Comparison of ENCODE assay signal across 26 cellular contexts in genomic region chr9:129703121-129703520, GRCh38. TPM values are rescaled to one million over a fixed set of nuclear protein-coding genes. Genes with fewer than 3 reads are reported as not detected.
DNase-seq lines count a peak whose midpoint lies in the region; ATAC-seq, FAIRE-seq and TF ChIP-seq lines count a peak whose summit lies in the region.
"Had no signal": no experiment of that assay in that cellular context is flagged by ENCODE, and none has a peak within 500 bp of the region (broad histone marks: within the 10 kb centered on the region; RNA-seq: fewer than 3 reads in every experiment).

No MANE protein-coding gene starts in this region.

- TF ChIP-seq CTCF in left lung (IDR thresholded peaks at IDR 0.05): no peak

- H3K79me2 ChIP-seq in ACC112 (ENCODE audit: control insufficient read depth, insufficient read depth, low read length, unreplicated experiment): peaks cover 17% of the 10 kb centered on the region

- peak; percentile 10 for ATAC-seq in left lung
- ATAC-seq in HG02798 (IDR thresholded peaks at IDR 0.05; ENCODE audit: poor library complexity, unreplicated experiment): no peak
- ATAC-seq: HepG2; stimulated activated naive CD8-positive, alpha-beta T cell treated with anti-CD3 and anti-CD28 coated beads, Interleukin-15, Interleukin-2, amounts not matched to agents 100 U/mL and 50 U/mL, for 24 hours; T-cell had no signal

- no peak overlapping the region for H2AFZ ChIP-seq in ACC112 (ENCODE audit: low read length, unreplicated experiment)

- no peak for TF ChIP-seq POLR2A in H54 (IDR thresholded peaks at IDR 0.05; ENCODE audit: low read depth, low read length)

- no peaks in the 10 kb centered on the region for H3K27me3 ChIP-seq in ACC112 (ENCODE audit: insufficient read depth, low read length)
- no peaks in the 10 kb centered on the region for H3K27me3 ChIP-seq in SJSA1 (replicated peaks)
- H3K27me3 ChIP-seq in left lung: peaks cover 0 to 30% of the 10 kb centered on the region in 2 donors
- peaks cover 35 to 50% (median 45%) of the 10 kb centered on the region in 3 donors for H3K27me3 ChIP-seq in skeletal muscle tissue (ENCODE audit: control insufficient read depth in 3 of 3, insufficient read depth in 3 of 3, low read length in 3 of 3)
- H3K27me3 ChIP-seq: brain microvascular endothelial cell, right lobe of liver had no signal

- peaks cover 31% of the 10 kb centered on the region for H3K4me1 ChIP-seq in ACC112 (ENCODE audit: control insufficient read depth, insufficient read depth, low read length, unreplicated experiment)
- peaks cover 49% of the 10 kb centered on the region for H3K4me1 ChIP-seq in SJSA1 (replicated peaks)
- peaks cover 11% of the 10 kb centered on the region in 2 donors for H3K4me1 ChIP-seq in left lung
- H3K4me1 ChIP-seq in skeletal muscle tissue (ENCODE audit: control insufficient read depth in 3 of 3, insufficient read depth in 3 of 3, low read length in 3 of 3): peaks cover 12 to 16% (median 13%) of the 10 kb centered on the region in 3 donors
- H3K4me1 ChIP-seq: HAP-1, right lobe of liver had no signal

- H3K27ac ChIP-seq in ACC112 (ENCODE audit: low read depth, low read length) (peak overlapping the region; percentile 83), SJSA1 (peak overlapping the region; percentile 69), left lung (peak overlapping the region; percentile 5 to 44), skeletal muscle tissue (ENCODE audit: low read depth, low read length) (peak overlapping the region; percentile 58)
- H3K27ac ChIP-seq: brain microvascular endothelial cell, C4-2B, right lobe of liver had no signal

- no peak for DNase-seq in SJSA1 (ENCODE audit: low read depth in 1 of 2, low spot score in 2 of 2)
- no peak for DNase-seq in left lung
- DNase-seq in C1 segment of cervical spinal cord (lab: John Stamatoyannopoulos, UW): no peak
- no peak for DNase-seq in H54 (ENCODE audit: insufficient read length, low spot score)
- DNase-seq in NCI-H69 (lab: John Stamatoyannopoulos, UW): no peak
- DNase-seq: activated CD4-positive, alpha-beta T cell treated with anti-CD3 and anti-CD28 coated beads, Interleukin-2, amount 10 ng/mL, durations not matched to agents 7 days and 5 days; activated naive CD8-positive, alpha-beta T cell treated with anti-CD3 and anti-CD28 coated beads, Interleukin-2, amount 10 ng/mL, durations not matched to agents 7 days and 5 days; brain microvascular endothelial cell; cortex of kidney; hippocampal formation; naive B cell; NCI-H1105; NCI-H2107; occipital lobe; right lobe of liver; stimulated activated CD4-positive, alpha-beta T cell treated with anti-CD3 and anti-CD28 coated beads, Interleukin-2, amount 100 ng/mL, for 48 hours; stimulated activated naive CD8-positive, alpha-beta T cell treated with anti-CD3 and anti-CD28 coated beads, Interleukin-15, Interleukin-2, amounts not matched to agents 100 U/mL and 50 U/mL, for 24 hours; T-cell had no signal

- intact Hi-C loops in left lung (cut with DNase I): no loop called here

- H3K9ac ChIP-seq in skeletal muscle tissue (ENCODE audit: low read depth in 1 of 3, low read length in 3 of 3): no peak overlapping the region

- no peaks in the 10 kb centered on the region for H3K36me3 ChIP-seq in ACC112 (ENCODE audit: insufficient read depth, low read length)
- H3K36me3 ChIP-seq in SJSA1: no peaks in the 10 kb centered on the region
- H3K36me3 ChIP-seq in left lung: no peaks in the 10 kb centered on the region
- H3K36me3 ChIP-seq in skeletal muscle tissue (ENCODE audit: control insufficient read depth in 3 of 3, insufficient read depth in 3 of 3, low read length in 3 of 3): no peaks in the 10 kb centered on the region
- H3K36me3 ChIP-seq: brain microvascular endothelial cell, HAP-1, right lobe of liver had no signal

- no peaks in the 10 kb centered on the region for H3K9me3 ChIP-seq in SJSA1 (replicated peaks)
- no peaks in the 10 kb centered on the region for H3K9me3 ChIP-seq in left lung
- no peaks in the 10 kb centered on the region for H3K9me3 ChIP-seq in skeletal muscle tissue (ENCODE audit: control insufficient read depth in 3 of 3, low read length in 3 of 3)
- H3K9me3 ChIP-seq: A549, HAP-1, right lobe of liver had no signal

- H3K4me3 ChIP-seq in ACC112 (ENCODE audit: low read depth, low read length): peak overlapping the region; percentile 22; the same call in 1 of the 2 replicates
- no peak overlapping the region for H3K4me3 ChIP-seq in SJSA1
- H3K4me3 ChIP-seq in left lung: no peak overlapping the region
- no peak overlapping the region for H3K4me3 ChIP-seq in skeletal muscle tissue (ENCODE audit: low read length in 3 of 3)
- H3K4me3 ChIP-seq: A549, HAP-1, right lobe of liver had no signal

- no peak for FAIRE-seq in H54 (lab: Jason Lieb, UNC)
- FAIRE-seq: A549, D721Med, HepG2 had no signal

RNA-seq across cellular contexts. Expression of gene PRRX2, which starts 37.7 kb away (rescaled TPM):
- total RNA-seq in SJSA1 (2014; rRNA removed; shearing (Covaris generic)): 9.8 and 14.0 TPM in 2 replicates
- total RNA-seq in left lung: 1 to 10 TPM; 1.7 to 5.6 TPM
- total RNA-seq in skeletal muscle tissue: 3.1 TPM
- total RNA-seq: activated naive CD8-positive, alpha-beta T cell treated with anti-CD3 and anti-CD28 coated beads, Interleukin-2, amount 10 ng/mL, durations not matched to agents 7 days and 5 days; HepG2; right lobe of liver had no signal

RNA-seq across cellular contexts. Expression of gene PTGES, which starts 49.7 kb away (rescaled TPM):
- 2.4 and 5.4 TPM in 2 replicates for total RNA-seq in SJSA1 (2014; rRNA removed; shearing (Covaris generic))
- 1 to 10 TPM; 3.2 to 9.8 TPM for total RNA-seq in left lung
- 12.5 TPM for total RNA-seq in skeletal muscle tissue
- total RNA-seq: activated CD4-positive, alpha-beta T cell treated with anti-CD3 and anti-CD28 coated beads, Interleukin-2, amount 10 ng/mL, durations not matched to agents 7 days and 5 days; activated naive CD8-positive, alpha-beta T cell treated with anti-CD3 and anti-CD28 coated beads, Interleukin-2, amount 10 ng/mL, durations not matched to agents 7 days and 5 days; T-cell had no signal

Comparison
In these comparisons a context has a peak if more than half of its experiments do, and no peak if none do; other contexts are left out.
1. H3K27ac ChIP-seq: peak in every context shown above with its lines; median percentile 83 in ACC112; 69 in SJSA1; 58 in skeletal muscle tissue; 24 in left lung.